ENCODE assay signal across 2 cellular contexts in genomic region chr5:66089384-66089783, GRCh38.
A peak's percentile ranks its signal among the peaks of the same experiment; 100 is the strongest.
TF ChIP-seq lines count a peak whose summit lies in the region.

No MANE protein-coding gene starts in this region.

TF ChIP-seq in HCT116, 20 proteins besides CTCF, POLR2A, EP300 and RAD21:
- TF ChIP-seq EGR1 (IDR thresholded peaks at IDR 0.05; ENCODE audit: low read depth) = no peak
- TF ChIP-seq, protein P1, sequence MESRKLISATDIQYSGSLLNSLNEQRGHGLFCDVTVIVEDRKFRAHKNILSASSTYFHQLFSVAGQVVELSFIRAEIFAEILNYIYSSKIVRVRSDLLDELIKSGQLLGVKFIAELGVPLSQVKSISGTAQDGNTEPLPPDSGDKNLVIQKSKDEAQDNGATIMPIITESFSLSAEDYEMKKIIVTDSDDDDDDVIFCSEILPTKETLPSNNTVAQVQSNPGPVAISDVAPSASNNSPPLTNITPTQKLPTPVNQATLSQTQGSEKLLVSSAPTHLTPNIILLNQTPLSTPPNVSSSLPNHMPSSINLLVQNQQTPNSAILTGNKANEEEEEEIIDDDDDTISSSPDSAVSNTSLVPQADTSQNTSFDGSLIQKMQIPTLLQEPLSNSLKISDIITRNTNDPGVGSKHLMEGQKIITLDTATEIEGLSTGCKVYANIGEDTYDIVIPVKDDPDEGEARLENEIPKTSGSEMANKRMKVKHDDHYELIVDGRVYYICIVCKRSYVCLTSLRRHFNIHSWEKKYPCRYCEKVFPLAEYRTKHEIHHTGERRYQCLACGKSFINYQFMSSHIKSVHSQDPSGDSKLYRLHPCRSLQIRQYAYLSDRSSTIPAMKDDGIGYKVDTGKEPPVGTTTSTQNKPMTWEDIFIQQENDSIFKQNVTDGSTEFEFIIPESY (IDR thresholded peaks at IDR 0.05; ENCODE audit: extremely low read depth, insufficient replicate concordance, low read length) = no peak
- 0 out of 2 replicates have a peak, but pooled peaks have one; percentile 30 for TF ChIP-seq CBX3 (IDR thresholded peaks at IDR 0.05; ENCODE audit: low read depth)
- no peak for TF ChIP-seq EZH2phosphoT487 (IDR thresholded peaks at IDR 0.05; ENCODE audit: borderline replicate concordance)

TF ChIP-seq in GM12878, 131 proteins besides CTCF, POLR2A, EP300 and RAD21:
- TF ChIP-seq STAT1 (conservative IDR thresholded peaks at IDR 0.05) (no peak), PBX3 (IDR thresholded peaks at IDR 0.05; ENCODE audit: insufficient replicate concordance, low read depth, low read length) (no peak), PML (IDR thresholded peaks at IDR 0.05; ENCODE audit: low read length) (no peak), BHLHE40 (IDR thresholded peaks at IDR 0.05; ENCODE audit: borderline replicate concordance in 1 of 2, low read depth in 2 of 2, low read length in 1 of 2) (no peak), SREBF1 (IDR thresholded peaks at IDR 0.05; ENCODE audit: low read length) (no peak), POLR2AphosphoS2 (IDR thresholded peaks at IDR 0.05; ENCODE audit: low read depth, low read length) (no peak), CBX5 (IDR thresholded peaks at IDR 0.05; ENCODE audit: low read depth) (0 out of 2 replicates have a peak, but pooled peaks have one; percentile 34)
